ENCODE assay signal across 13 cellular contexts in genomic region chr7:135939268-135939667, GRCh38. TPM values are rescaled to one million over a fixed set of nuclear protein-coding genes. Genes with fewer than 3 reads are reported as not detected.
DNase-seq lines count a peak whose midpoint lies in the region; ATAC-seq and TF ChIP-seq lines count a peak whose summit lies in the region.
"Had no signal": no experiment of that assay in that cellular context is flagged by ENCODE, and none has a peak within 500 bp of the region (broad histone marks: within the 10 kb centered on the region; RNA-seq: fewer than 3 reads in every experiment).

No MANE protein-coding gene starts in this region.

- intact Hi-C loops in lower lobe of right lung (cut with DNase I) = no loop called here

- no peaks in the 10 kb centered on the region for H3K27me3 Mint-ChIP-seq in activated naive CD4-positive, alpha-beta T cell treated with anti-CD3 and anti-CD28 coated beads, Interleukin-2, amount 50 U/mL, for 24 hours
- H3K27me3 Mint-ChIP-seq in WTC11 (ENCODE audit: low read depth) (no peaks in the 10 kb centered on the region), immature natural killer cell (ENCODE audit: low read depth in 3 of 3) (no peaks in the 10 kb centered on the region)
- no peaks in the 10 kb centered on the region for H3K27me3 Mint-ChIP-seq in stimulated activated memory B cell treated with anti-CD40 and anti-IgM and Interleukin-4, amounts not matched to agents 10 μg/mL and 1 μg/mL and 100 μg/mL, for 72 hours
- H3K27me3 Mint-ChIP-seq: activated CD8-positive, alpha-beta memory T cell treated with anti-CD3 and anti-CD28 coated beads, Interleukin-2, amount 10 ng/mL, durations not matched to agents 7 days and 5 days had no signal

- peaks cover 13% of the 10 kb centered on the region for H3K4me1 ChIP-seq in lower lobe of right lung

- H3K4me1 Mint-ChIP-seq in activated naive CD4-positive, alpha-beta T cell treated with anti-CD3 and anti-CD28 coated beads, Interleukin-2, amount 50 U/mL, for 24 hours = peaks cover 79% of the 10 kb centered on the region
- H3K4me1 Mint-ChIP-seq in WTC11 = peaks cover 43% of the 10 kb centered on the region
- peaks cover 81 to 92% of the 10 kb centered on the region in 2 donors for H3K4me1 Mint-ChIP-seq in immature natural killer cell
- H3K4me1 Mint-ChIP-seq in stimulated activated memory B cell treated with anti-CD40 and anti-IgM and Interleukin-4, amounts not matched to agents 10 μg/mL and 1 μg/mL and 100 μg/mL, for 72 hours = peaks cover 64% of the 10 kb centered on the region

- no peak overlapping the region for H3K4me3 Mint-ChIP-seq in activated naive CD4-positive, alpha-beta T cell treated with anti-CD3 and anti-CD28 coated beads, Interleukin-2, amount 50 U/mL, for 24 hours
- H3K4me3 Mint-ChIP-seq in WTC11 = no peak overlapping the region
- H3K4me3 Mint-ChIP-seq in immature natural killer cell = peak overlapping the region; percentile 11 to 44 (median 16)
- H3K4me3 Mint-ChIP-seq in stimulated activated memory B cell treated with anti-CD40 and anti-IgM and Interleukin-4, amounts not matched to agents 10 μg/mL and 1 μg/mL and 100 μg/mL, for 72 hours = no peak overlapping the region
- H3K4me3 Mint-ChIP-seq: activated CD8-positive, alpha-beta memory T cell treated with anti-CD3 and anti-CD28 coated beads, Interleukin-2, amount 10 ng/mL, durations not matched to agents 7 days and 5 days had no signal

- ATAC-seq in WTC11 = peak; percentile 75
- no peak for ATAC-seq in stimulated activated memory B cell treated with anti-CD40 and anti-IgM and Interleukin-4, amounts not matched to agents 10 μg/mL and 1 μg/mL and 100 μg/mL, for 72 hours
- ATAC-seq in lower lobe of right lung = no peak
- ATAC-seq: activated CD8-positive, alpha-beta memory T cell treated with anti-CD3 and anti-CD28 coated beads, Interleukin-2, amount 10 ng/mL, durations not matched to agents 7 days and 5 days had no signal

- no peak for DNase-seq in activated naive CD4-positive, alpha-beta T cell treated with anti-CD3 and anti-CD28 coated beads, Interleukin-2, amount 50 U/mL, for 16 hours
- DNase-seq in WTC11 (ENCODE audit: low spot score) (no peak), immature natural killer cell (no peak), NCI-H2029 treated with DMSO at 0.1 percent for 48 hours (lab: John Stamatoyannopoulos, UW) (no peak), lower lobe of right lung (no peak)
- DNase-seq in activated CD4-positive, CD25-positive, alpha-beta regulatory T cell (lab: John Stamatoyannopoulos, UW) = no peak
- DNase-seq: activated CD8-positive, alpha-beta memory T cell treated with anti-CD3 and anti-CD28 coated beads, Interleukin-2, amount 10 ng/mL, durations not matched to agents 7 days and 5 days; NCI-H1436 treated with DMSO at 0.1 percent for 48 hours; NCI-H446; Right ventricle myocardium superior had no signal

- TF ChIP-seq CTCF in WTC11 (IDR thresholded peaks at IDR 0.05) = no peak
- TF ChIP-seq CTCF in lower lobe of right lung (IDR thresholded peaks at IDR 0.05) = no peak

- H3K9me3 ChIP-seq in lower lobe of right lung = no peaks in the 10 kb centered on the region
- H3K9me3 ChIP-seq: right atrium auricular region had no signal

- no peaks in the 10 kb centered on the region for H3K27me3 ChIP-seq in lower lobe of right lung (ENCODE audit: low read depth)
- H3K27me3 ChIP-seq: right atrium auricular region had no signal

- no peaks in the 10 kb centered on the region for H3K36me3 ChIP-seq in lower lobe of right lung
- H3K36me3 ChIP-seq: right atrium auricular region had no signal

- CTCF ChIA-PET in WTC11 (lab: Charles Lee) = no interaction called here

- POLR2A ChIA-PET in WTC11 (lab: Charles Lee) = interaction anchor here (0.6 kb wide), 1 partner anchor 1704 kb away, joined by 3 read pairs; no protein-coding TSS in a partner anchor

- H3K9me3 Mint-ChIP-seq in activated naive CD4-positive, alpha-beta T cell treated with anti-CD3 and anti-CD28 coated beads, Interleukin-2, amount 50 U/mL, for 24 hours = peaks cover 3% of the 10 kb centered on the region
- no peaks in the 10 kb centered on the region for H3K9me3 Mint-ChIP-seq in WTC11
- H3K9me3 Mint-ChIP-seq in immature natural killer cell = no peaks in the 10 kb centered on the region
- H3K9me3 Mint-ChIP-seq in stimulated activated memory B cell treated with anti-CD40 and anti-IgM and Interleukin-4, amounts not matched to agents 10 μg/mL and 1 μg/mL and 100 μg/mL, for 72 hours = no peaks in the 10 kb centered on the region

- peak overlapping the region; percentile 36 for H3K27ac Mint-ChIP-seq in activated naive CD4-positive, alpha-beta T cell treated with anti-CD3 and anti-CD28 coated beads, Interleukin-2, amount 50 U/mL, for 24 hours
- 0 out of 2 replicates have a peak overlapping the region, but pooled peaks have one; percentile 6 for H3K27ac Mint-ChIP-seq in WTC11
- peak overlapping the region; percentile 8 to 76 (median 30) for H3K27ac Mint-ChIP-seq in immature natural killer cell
- H3K27ac Mint-ChIP-seq in stimulated activated memory B cell treated with anti-CD40 and anti-IgM and Interleukin-4, amounts not matched to agents 10 μg/mL and 1 μg/mL and 100 μg/mL, for 72 hours = peak overlapping the region; percentile 42
- H3K27ac Mint-ChIP-seq: activated CD8-positive, alpha-beta memory T cell treated with anti-CD3 and anti-CD28 coated beads, Interleukin-2, amount 10 ng/mL, durations not matched to agents 7 days and 5 days had no signal

- H3K27ac ChIP-seq in lower lobe of right lung = no peak overlapping the region
- H3K27ac ChIP-seq: right atrium auricular region had no signal

- no peak overlapping the region for H3K4me3 ChIP-seq in lower lobe of right lung
- H3K4me3 ChIP-seq: right atrium auricular region had no signal

- peaks cover 11% of the 10 kb centered on the region for H3K36me3 Mint-ChIP-seq in activated naive CD4-positive, alpha-beta T cell treated with anti-CD3 and anti-CD28 coated beads, Interleukin-2, amount 50 U/mL, for 24 hours
- no peaks in the 10 kb centered on the region for H3K36me3 Mint-ChIP-seq in WTC11
- H3K36me3 Mint-ChIP-seq in immature natural killer cell = no peaks in the 10 kb centered on the region
- peaks cover 25% of the 10 kb centered on the region for H3K36me3 Mint-ChIP-seq in stimulated activated memory B cell treated with anti-CD40 and anti-IgM and Interleukin-4, amounts not matched to agents 10 μg/mL and 1 μg/mL and 100 μg/mL, for 72 hours

TF ChIP-seq in WTC11, 78 proteins besides CTCF, POLR2A, EP300 and RAD21 (continues in another document):
- no peak for TF ChIP-seq E2F1 (CRISPR knock-in tag; IDR thresholded peaks at IDR 0.05)
- TF ChIP-seq, protein P1, sequence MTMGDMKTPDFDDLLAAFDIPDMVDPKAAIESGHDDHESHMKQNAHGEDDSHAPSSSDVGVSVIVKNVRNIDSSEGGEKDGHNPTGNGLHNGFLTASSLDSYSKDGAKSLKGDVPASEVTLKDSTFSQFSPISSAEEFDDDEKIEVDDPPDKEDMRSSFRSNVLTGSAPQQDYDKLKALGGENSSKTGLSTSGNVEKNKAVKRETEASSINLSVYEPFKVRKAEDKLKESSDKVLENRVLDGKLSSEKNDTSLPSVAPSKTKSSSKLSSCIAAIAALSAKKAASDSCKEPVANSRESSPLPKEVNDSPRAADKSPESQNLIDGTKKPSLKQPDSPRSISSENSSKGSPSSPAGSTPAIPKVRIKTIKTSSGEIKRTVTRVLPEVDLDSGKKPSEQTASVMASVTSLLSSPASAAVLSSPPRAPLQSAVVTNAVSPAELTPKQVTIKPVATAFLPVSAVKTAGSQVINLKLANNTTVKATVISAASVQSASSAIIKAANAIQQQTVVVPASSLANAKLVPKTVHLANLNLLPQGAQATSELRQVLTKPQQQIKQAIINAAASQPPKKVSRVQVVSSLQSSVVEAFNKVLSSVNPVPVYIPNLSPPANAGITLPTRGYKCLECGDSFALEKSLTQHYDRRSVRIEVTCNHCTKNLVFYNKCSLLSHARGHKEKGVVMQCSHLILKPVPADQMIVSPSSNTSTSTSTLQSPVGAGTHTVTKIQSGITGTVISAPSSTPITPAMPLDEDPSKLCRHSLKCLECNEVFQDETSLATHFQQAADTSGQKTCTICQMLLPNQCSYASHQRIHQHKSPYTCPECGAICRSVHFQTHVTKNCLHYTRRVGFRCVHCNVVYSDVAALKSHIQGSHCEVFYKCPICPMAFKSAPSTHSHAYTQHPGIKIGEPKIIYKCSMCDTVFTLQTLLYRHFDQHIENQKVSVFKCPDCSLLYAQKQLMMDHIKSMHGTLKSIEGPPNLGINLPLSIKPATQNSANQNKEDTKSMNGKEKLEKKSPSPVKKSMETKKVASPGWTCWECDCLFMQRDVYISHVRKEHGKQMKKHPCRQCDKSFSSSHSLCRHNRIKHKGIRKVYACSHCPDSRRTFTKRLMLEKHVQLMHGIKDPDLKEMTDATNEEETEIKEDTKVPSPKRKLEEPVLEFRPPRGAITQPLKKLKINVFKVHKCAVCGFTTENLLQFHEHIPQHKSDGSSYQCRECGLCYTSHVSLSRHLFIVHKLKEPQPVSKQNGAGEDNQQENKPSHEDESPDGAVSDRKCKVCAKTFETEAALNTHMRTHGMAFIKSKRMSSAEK (CRISPR knock-in tag; IDR thresholded peaks at IDR 0.05; ENCODE audit: borderline replicate concordance) = no peak
- TF ChIP-seq CREM (CRISPR knock-in tag; IDR thresholded peaks at IDR 0.05) = no peak
- TF ChIP-seq, protein P2, sequence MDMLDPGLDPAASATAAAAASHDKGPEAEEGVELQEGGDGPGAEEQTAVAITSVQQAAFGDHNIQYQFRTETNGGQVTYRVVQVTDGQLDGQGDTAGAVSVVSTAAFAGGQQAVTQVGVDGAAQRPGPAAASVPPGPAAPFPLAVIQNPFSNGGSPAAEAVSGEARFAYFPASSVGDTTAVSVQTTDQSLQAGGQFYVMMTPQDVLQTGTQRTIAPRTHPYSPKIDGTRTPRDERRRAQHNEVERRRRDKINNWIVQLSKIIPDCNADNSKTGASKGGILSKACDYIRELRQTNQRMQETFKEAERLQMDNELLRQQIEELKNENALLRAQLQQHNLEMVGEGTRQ (CRISPR knock-in tag; IDR thresholded peaks at IDR 0.05) = no peak
- TF ChIP-seq PRRX2 (CRISPR knock-in tag; IDR thresholded peaks at IDR 0.05) = no peak

RNA-seq across cellular contexts. Expression of gene MTPN, which starts 37.9 kb away (rescaled TPM):
- 91.1 to 92.8 TPM (median 92.5 TPM) in 3 replicates for total RNA-seq in WTC11 (2021)
- polyA plus RNA-seq in immature natural killer cell = 100 to 1,000 TPM; 153 to 200 (median 197) TPM
- total RNA-seq in lower lobe of right lung = 144 TPM

Comparison
In these comparisons a context has a peak if more than half of its experiments do, and no peak if none do; other contexts are left out.
1. H3K4me3 Mint-ChIP-seq: peak in immature natural killer cell (5 of 5); none in activated naive CD4-positive, alpha-beta T cell treated with anti-CD3 and anti-CD28 coated beads, Interleukin-2, amount 50 U/mL, for 24 hours (single experiment), WTC11 (single experiment) and stimulated activated memory B cell treated with anti-CD40 and anti-IgM and Interleukin-4, amounts not matched to agents 10 μg/mL and 1 μg/mL and 100 μg/mL, for 72 hours (single experiment).
2. Peak in every context shown above with its lines, with median percentiles within 50 percentile points of each other: H3K27ac Mint-ChIP-seq.